Comparison of ENCODE assay signal across 17 cellular contexts in the genomic region with DNA sequence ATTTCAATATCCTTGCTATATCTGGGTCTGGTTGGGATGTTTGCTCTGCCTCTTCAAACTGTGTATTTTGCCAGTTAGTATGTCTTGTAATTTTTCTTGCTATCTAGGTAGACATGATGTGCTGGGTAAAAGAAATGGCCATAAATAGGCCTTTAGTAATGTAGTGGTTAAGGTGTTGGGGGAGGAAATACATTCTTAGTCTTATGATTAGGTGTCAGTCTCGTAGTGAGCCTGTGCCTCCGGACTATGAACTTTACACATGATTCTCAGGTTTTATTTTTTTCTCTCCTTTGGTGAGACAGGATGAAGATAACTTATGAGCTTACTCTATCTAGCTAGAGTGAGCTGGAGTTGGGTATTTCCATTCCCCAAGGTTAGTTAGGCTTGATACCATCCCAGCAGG. TPM values are rescaled to one million over a fixed set of nuclear protein-coding genes. Genes with fewer than 3 reads are reported as not detected.
A peak's percentile ranks its signal among the peaks of the same experiment; 100 is the strongest.
DNase-seq lines count a peak whose midpoint lies in the region; ATAC-seq lines count a peak whose summit lies in the region.
"Had no signal": no experiment of that assay in that cellular context is flagged by ENCODE, and none has a peak within 500 bp of the region (broad histone marks: within the 10 kb centered on the region; RNA-seq: fewer than 3 reads in every experiment).

No MANE protein-coding gene starts in this region.

- peaks cover 16% of the 10 kb centered on the region for H3K4me1 Mint-ChIP-seq in activated naive CD8-positive, alpha-beta T cell treated with anti-CD3 and anti-CD28 coated beads, Interleukin-2, amount 10 ng/mL, durations not matched to agents 7 days and 5 days
- H3K4me1 Mint-ChIP-seq: CD4-positive, CD25-positive, alpha-beta regulatory T cell had no signal

- no peak for DNase-seq in activated naive CD8-positive, alpha-beta T cell treated with anti-CD3 and anti-CD28 coated beads, Interleukin-2, amount 10 ng/mL, durations not matched to agents 7 days and 5 days
- DNase-seq in HPDE6-E6E7 (ENCODE audit: extremely low spot score) (no peak), aorta (no peak), left colon (no peak)
- no peak for DNase-seq in stimulated activated CD4-positive, alpha-beta T cell treated with anti-CD3 and anti-CD28 coated beads, Interleukin-12 subunit alpha, Interleukin-12 subunit beta, amount 100 ng/mL, for 4 hours
- DNase-seq: activated CD4-positive, alpha-beta T cell treated with anti-CD3 and anti-CD28 coated beads for 4 hours; activated naive CD4-positive, alpha-beta T cell treated with Interleukin-2 at 50 U/mL for 16 hours; CD4-positive, CD25-positive, alpha-beta regulatory T cell; left ventricle myocardium inferior; NCI-H1105; NCI-H748 treated with DMSO at 0.1 percent for 48 hours had no signal

- peaks cover 12% of the 10 kb centered on the region for H3K27me3 Mint-ChIP-seq in activated naive CD8-positive, alpha-beta T cell treated with anti-CD3 and anti-CD28 coated beads, Interleukin-2, amount 10 ng/mL, durations not matched to agents 7 days and 5 days
- H3K27me3 Mint-ChIP-seq: CD4-positive, CD25-positive, alpha-beta regulatory T cell had no signal

- no peaks in the 10 kb centered on the region for H3K4me1 ChIP-seq in aorta (ENCODE audit: control insufficient read depth in 1 of 2, insufficient read depth in 2 of 2, low read length in 2 of 2)
- H3K4me1 ChIP-seq: left ventricle myocardium inferior had no signal

- H3K36me3 Mint-ChIP-seq in activated naive CD8-positive, alpha-beta T cell treated with anti-CD3 and anti-CD28 coated beads, Interleukin-2, amount 10 ng/mL, durations not matched to agents 7 days and 5 days = no peaks in the 10 kb centered on the region
- H3K36me3 Mint-ChIP-seq: CD4-positive, CD25-positive, alpha-beta regulatory T cell had no signal

- H3K4me3 Mint-ChIP-seq in activated naive CD8-positive, alpha-beta T cell treated with anti-CD3 and anti-CD28 coated beads, Interleukin-2, amount 10 ng/mL, durations not matched to agents 7 days and 5 days = peak overlapping the region; percentile 47
- H3K4me3 Mint-ChIP-seq: CD4-positive, CD25-positive, alpha-beta regulatory T cell had no signal

- POLR2A ChIA-PET in activated naive CD8-positive, alpha-beta T cell treated with anti-CD3 and anti-CD28 coated beads, Interleukin-2, amount 10 ng/mL, durations not matched to agents 7 days and 5 days (lab: Charles Lee) = no interaction called here

- no peaks in the 10 kb centered on the region for H3K27me3 ChIP-seq in aorta (ENCODE audit: control insufficient read depth in 1 of 2, insufficient read depth in 2 of 2, low read length in 1 of 2)

- H3K27ac Mint-ChIP-seq in activated naive CD8-positive, alpha-beta T cell treated with anti-CD3 and anti-CD28 coated beads, Interleukin-2, amount 10 ng/mL, durations not matched to agents 7 days and 5 days = peak overlapping the region; percentile 14
- H3K27ac Mint-ChIP-seq: CD4-positive, CD25-positive, alpha-beta regulatory T cell had no signal

- WGBS in aorta, 2 donors = 86 to 94% methylated on average over 2 of the region's 2 CpGs

- no peaks in the 10 kb centered on the region for H3K9me3 ChIP-seq in aorta (ENCODE audit: control insufficient read depth, low read length)

- H3K27ac ChIP-seq in aorta (ENCODE audit: low read depth in 1 of 2, low read length in 2 of 2) = no peak overlapping the region
- H3K27ac ChIP-seq: left ventricle myocardium inferior, thoracic aorta had no signal

- H3K4me3 ChIP-seq in aorta (ENCODE audit: low read length in 2 of 2) = no peak overlapping the region
- H3K4me3 ChIP-seq: left ventricle myocardium inferior, thoracic aorta had no signal

- ATAC-seq in GM18861 (IDR thresholded peaks at IDR 0.05; ENCODE audit: unreplicated experiment) = peak; percentile 84
- ATAC-seq in GM21423 (IDR thresholded peaks at IDR 0.05; ENCODE audit: unreplicated experiment) = peak; percentile 84
- peak; percentile 77 for ATAC-seq in HG03039 (IDR thresholded peaks at IDR 0.05; ENCODE audit: unreplicated experiment)
- ATAC-seq in activated naive CD8-positive, alpha-beta T cell treated with anti-CD3 and anti-CD28 coated beads, Interleukin-2, amount 10 ng/mL, durations not matched to agents 7 days and 5 days (ENCODE audit: low read depth) = peak; percentile 58
- ATAC-seq in aorta (ENCODE audit: low FRiP score) = no peak
- no peak for ATAC-seq in left colon

- no peaks in the 10 kb centered on the region for H3K9me3 Mint-ChIP-seq in activated naive CD8-positive, alpha-beta T cell treated with anti-CD3 and anti-CD28 coated beads, Interleukin-2, amount 10 ng/mL, durations not matched to agents 7 days and 5 days
- H3K9me3 Mint-ChIP-seq: CD4-positive, CD25-positive, alpha-beta regulatory T cell had no signal

- intact Hi-C loops in aorta (cut with DNase I) = no loop called here
- intact Hi-C loops in left colon (cut with DNase I, micrococcal nuclease) = no loop called here

- H3K36me3 ChIP-seq in aorta (ENCODE audit: control insufficient read depth in 1 of 2, insufficient read depth in 2 of 2, low read length in 1 of 2) = no peaks in the 10 kb centered on the region
- H3K36me3 ChIP-seq: left ventricle myocardium inferior, thoracic aorta had no signal

RNA-seq across cellular contexts. Expression of gene NME8, which starts 32.4 kb away (rescaled TPM):
- not detected for total RNA-seq in activated naive CD8-positive, alpha-beta T cell treated with anti-CD3 and anti-CD28 coated beads, Interleukin-2, amount 10 ng/mL, durations not matched to agents 7 days and 5 days
- total RNA-seq in aorta (1 to 10 TPM; 1.2 to 2.0 TPM), left colon (not detected)
- 1 to 10 TPM in 1 of 2 donors, not detected in 1; 4.9 TPM for polyA plus RNA-seq in aorta
- total RNA-seq: CD4-positive, CD25-positive, alpha-beta regulatory T cell; HT-29; left ventricle myocardium inferior; osteocyte; thoracic aorta had no signal
- polyA plus RNA-seq: CD4-positive, CD25-positive, alpha-beta regulatory T cell had no signal

Comparison
In these comparisons a context has a peak if more than half of its experiments do, and no peak if none do; other contexts are left out.
1. ATAC-seq: peak in GM18861 (single experiment), GM21423 (single experiment), HG03039 (single experiment) and activated naive CD8-positive, alpha-beta T cell treated with anti-CD3 and anti-CD28 coated beads, Interleukin-2, amount 10 ng/mL, durations not matched to agents 7 days and 5 days (single experiment); none in aorta (single experiment) and left colon (single experiment).